11 cellular contexts compared by ENCODE assay signal in the genomic region with DNA sequence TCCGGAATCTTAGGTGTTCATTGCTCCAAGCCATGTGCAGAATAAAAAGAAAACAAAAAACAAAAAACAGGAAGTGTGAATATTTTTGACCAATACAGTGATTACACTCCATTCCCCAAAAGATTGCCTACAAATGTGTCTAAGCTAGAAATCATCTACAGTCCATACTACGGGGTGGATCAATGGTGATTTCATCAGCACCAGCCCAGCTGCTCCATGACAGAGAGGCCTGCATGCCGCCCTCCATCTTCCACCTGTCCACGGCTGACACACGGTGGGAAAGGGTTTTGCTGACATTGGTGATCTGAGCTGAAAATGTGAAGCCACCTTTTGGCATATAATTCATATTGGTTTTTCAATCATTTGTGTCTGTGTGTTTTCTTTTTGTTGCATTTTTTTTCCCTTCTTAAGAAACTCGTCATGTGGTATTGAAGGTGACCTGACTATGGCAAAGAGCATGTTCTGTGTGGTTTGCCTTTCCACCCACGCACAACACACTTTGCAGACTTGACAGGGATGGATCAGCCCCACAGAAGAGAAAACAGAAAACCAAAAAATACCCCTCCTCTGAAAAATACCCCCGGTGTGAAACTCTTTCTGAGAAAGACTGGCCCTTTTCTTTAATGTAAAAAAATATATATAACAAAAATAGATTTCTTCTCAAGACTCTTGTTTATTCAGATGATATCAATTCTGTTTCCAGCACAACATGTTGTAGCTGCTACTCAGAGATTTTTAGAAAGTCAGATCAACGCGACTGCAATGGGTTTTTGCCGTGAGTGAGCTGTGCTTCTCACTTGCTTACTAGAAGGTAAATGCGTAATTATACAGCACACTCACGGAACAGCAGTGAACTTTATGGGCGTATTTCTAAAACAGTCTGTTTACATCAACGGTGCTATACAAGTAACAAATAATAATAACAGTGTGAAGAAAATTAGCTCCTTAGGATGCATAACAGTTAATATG.
DNase-seq lines count a peak whose midpoint lies in the region; ATAC-seq, FAIRE-seq and TF ChIP-seq lines count a peak whose summit lies in the region.
"Had no signal": no experiment of that assay in that cellular context is flagged by ENCODE, and none has a peak within 500 bp of the region (broad histone marks: within the 10 kb centered on the region; RNA-seq: fewer than 3 reads in every experiment).

No MANE protein-coding gene starts in this region.

- H4K20me1 ChIP-seq in H1 (replicated peaks in 1 of 2; ENCODE audit: control insufficient read depth in 1 of 2, insufficient read depth in 2 of 2, low read length in 2 of 2), result no peaks in the 10 kb centered on the region

- H3K27me3 Mint-ChIP-seq in T-helper 17 cell, result no peaks in the 10 kb centered on the region
- no peaks in the 10 kb centered on the region for H3K27me3 Mint-ChIP-seq in activated T-cell treated with anti-CD3 and anti-CD28 coated beads, Interleukin-2, amount 50 U/mL, for 24 hours

- TF ChIP-seq POLR2A in H1 (IDR thresholded peaks at IDR 0.05; ENCODE audit: control extremely low read depth in 1 of 2, low read depth in 2 of 2, low read length in 2 of 2), result no peak

- peak overlapping the region; percentile 79 for H3K27ac Mint-ChIP-seq in T-helper 17 cell
- peak overlapping the region; percentile 94 for H3K27ac Mint-ChIP-seq in activated T-cell treated with anti-CD3 and anti-CD28 coated beads, Interleukin-2, amount 50 U/mL, for 24 hours
- H3K27ac Mint-ChIP-seq: memory B cell had no signal

- H3K9ac ChIP-seq in H1 (replicated peaks in 1 of 4; ENCODE audit: extremely low read depth in 1 of 4, low read depth in 3 of 4, low read length in 3 of 4), result no peak overlapping the region

- TF ChIP-seq CTCF in H1 (IDR thresholded peaks at IDR 0.05; ENCODE audit: control extremely low read depth in 1 of 3, insufficient read depth in 1 of 3, low read depth in 1 of 3, low read length in 3 of 3), result no peak

- no peak for FAIRE-seq in H1 (lab: Jason Lieb, UNC)
- FAIRE-seq: colon had no signal

- H4K5ac ChIP-seq in H1 (ENCODE audit: insufficient read length, low read depth, low read length), result no peak overlapping the region

- DNase-seq in T-helper 17 cell (no peak), H1 (ENCODE audit: low read depth in 1 of 2, low spot score in 2 of 2) (no peak), HPDE6-E6E7 (ENCODE audit: extremely low spot score) (no peak)
- DNase-seq in activated T-cell treated with anti-CD3 and anti-CD28 coated beads, Interleukin-2, amount 50 U/mL, for 24 hours, result peak; percentile 67
- DNase-seq in stimulated activated naive CD4-positive, alpha-beta T cell treated with Interleukin-2 at 50 U/mL for 16 hours (lab: John Stamatoyannopoulos, UW), result peak; percentile 59
- DNase-seq: MG63 had no signal

- no peaks in the 10 kb centered on the region for H3K36me3 ChIP-seq in H1 (ENCODE audit: control insufficient read depth in 2 of 4, insufficient read depth in 4 of 4, low read length in 3 of 4)
- H3K36me3 ChIP-seq: MG63, suprapubic skin had no signal

- POLR2A ChIA-PET in H1 (lab: Charles Lee; ENCODE audit: partially characterized antibody), result no interaction called here

- no peak overlapping the region for H3K14ac ChIP-seq in H1 (ENCODE audit: insufficient read length)

- H2BK20ac ChIP-seq in H1 (ENCODE audit: low read length), result peak overlapping the region; percentile 84; the same call in 1 of the 2 replicates

- H3K4ac ChIP-seq in H1 (replicated peaks; ENCODE audit: insufficient read length, low read depth, low read length), result no peak overlapping the region

- H3K27ac ChIP-seq in H1 (ENCODE audit: low read depth, low read length), result no peak overlapping the region
- H3K27ac ChIP-seq: suprapubic skin had no signal

- no peak overlapping the region for H3K56ac ChIP-seq in H1 (replicated peaks; ENCODE audit: insufficient read length, low read depth, low read length)

- 90% methylated on average over 15 of the region's 15 CpGs; no CpG with 5 or more reads in 1 of the 2 experiments for WGBS in H1 (ENCODE audit: extremely low coverage in 1 of 2, insufficient coverage in 1 of 2, insufficient read length in 1 of 2, insufficient replicate concordance in 2 of 2, low coverage in 1 of 2, low lambda C conversion rate in 2 of 2, missing lambda C conversion rate in 1 of 2), 2 experiments

- no peaks in the 10 kb centered on the region for H3K79me1 ChIP-seq in H1 (ENCODE audit: low read depth, low read length)

- peaks cover 24% of the 10 kb centered on the region for H3K4me1 Mint-ChIP-seq in T-helper 17 cell
- peaks cover 78% of the 10 kb centered on the region for H3K4me1 Mint-ChIP-seq in activated T-cell treated with anti-CD3 and anti-CD28 coated beads, Interleukin-2, amount 50 U/mL, for 24 hours (ENCODE audit: low read depth)
- H3K4me1 Mint-ChIP-seq: memory B cell had no signal

- no peaks in the 10 kb centered on the region for H3K79me2 ChIP-seq in H1 (ENCODE audit: control insufficient read depth in 1 of 2, insufficient read depth in 2 of 2, low read length in 2 of 2)

- TF ChIP-seq RAD21 in H1 (IDR thresholded peaks at IDR 0.05 in 1 of 2, conservative IDR thresholded peaks at IDR 0.05 in 1 of 2; ENCODE audit: low read depth in 2 of 2, low read length in 2 of 2), result no peak

- H3K4me1 ChIP-seq in H1 (replicated peaks in 1 of 4; ENCODE audit: control insufficient read depth in 3 of 4, insufficient read depth in 4 of 4, low read length in 3 of 4), result peaks cover 2 to 10% (median 7%) of the 10 kb centered on the region in 4 experiments; a peak in 6 of 7 replicates
- H3K4me1 ChIP-seq: suprapubic skin had no signal

- no peak overlapping the region for H3K23ac ChIP-seq in H1 (ENCODE audit: insufficient read length)

- ATAC-seq in T-helper 17 cell, result peak; percentile 69
- ATAC-seq in HG03045 (IDR thresholded peaks at IDR 0.05; ENCODE audit: unreplicated experiment), result no peak
- no peak for ATAC-seq in GM21381 (IDR thresholded peaks at IDR 0.05; ENCODE audit: unreplicated experiment)

- no peak overlapping the region for H3K18ac ChIP-seq in H1 (ENCODE audit: extremely low read depth, low read length)

- no peak overlapping the region; the same call in 1 of the 2 replicates for H2BK15ac ChIP-seq in H1 (ENCODE audit: low read length)

- H3K9me3 ChIP-seq in T-helper 17 cell (ENCODE audit: control insufficient read depth, low read length, poor library complexity, severe bottlenecking) (no peaks in the 10 kb centered on the region), H1 (ENCODE audit: insufficient read depth in 2 of 2, low read depth in 1 of 2, low read length in 1 of 2) (no peaks in the 10 kb centered on the region)
- H3K9me3 ChIP-seq: MG63, suprapubic skin had no signal

- no peak overlapping the region for H3K4me2 ChIP-seq in H1 (ENCODE audit: insufficient read depth in 1 of 2, low read depth in 2 of 2, low read length in 2 of 2)

- no peak overlapping the region for H4K91ac ChIP-seq in H1 (replicated peaks; ENCODE audit: insufficient read length, low read length)

- no peaks in the 10 kb centered on the region for H3K27me3 ChIP-seq in H1 (replicated peaks in 1 of 4; ENCODE audit: control insufficient read depth in 3 of 4, extremely low read depth in 1 of 4, insufficient read depth in 3 of 4, low read length in 3 of 4)
- H3K27me3 ChIP-seq: MG63 had no signal

- peak overlapping the region; percentile 25 for H3K4me3 Mint-ChIP-seq in T-helper 17 cell
- H3K4me3 Mint-ChIP-seq in activated T-cell treated with anti-CD3 and anti-CD28 coated beads, Interleukin-2, amount 50 U/mL, for 24 hours, result peak overlapping the region; percentile 55
- H3K4me3 Mint-ChIP-seq: memory B cell had no signal

- H3K9me3 Mint-ChIP-seq in activated T-cell treated with anti-CD3 and anti-CD28 coated beads, Interleukin-2, amount 50 U/mL, for 24 hours, result peaks cover 10% of the 10 kb centered on the region
- H3K9me3 Mint-ChIP-seq: memory B cell had no signal

- H2BK120ac ChIP-seq in H1 (replicated peaks; ENCODE audit: low read depth, low read length), result peak overlapping the region; percentile 48

- CTCF ChIA-PET in H1 (lab: Charles Lee; ENCODE audit: partially characterized antibody), result interaction anchor here (0.5 kb wide), 1 partner anchor 786 kb away, joined by 3 read pairs; no protein-coding TSS in a partner anchor

- no peak overlapping the region; the same call in 1 of the 2 replicates for H2AK5ac ChIP-seq in H1 (ENCODE audit: low read depth, low read length)

- no peaks in the 10 kb centered on the region for H3K23me2 ChIP-seq in H1 (ENCODE audit: low read depth, low read length)

- H2BK12ac ChIP-seq in H1 (ENCODE audit: low read depth, low read length), result no peak overlapping the region

- no peak overlapping the region for H4K8ac ChIP-seq in H1 (ENCODE audit: extremely low read depth, insufficient read depth, low read length)

- H2AFZ ChIP-seq in H1 (ENCODE audit: low read length), result no peak overlapping the region

- no peak overlapping the region for H3K4me3 ChIP-seq in H1 (ENCODE audit: extremely low read depth in 1 of 4, insufficient read depth in 2 of 4, low read depth in 3 of 4, low read length in 4 of 4)
- H3K4me3 ChIP-seq: MG63, suprapubic skin had no signal

- TF ChIP-seq EP300 in H1 (IDR thresholded peaks at IDR 0.05; ENCODE audit: borderline replicate concordance in 1 of 2, low read depth in 2 of 2, low read length in 2 of 2), result no peak

- H3K36me3 Mint-ChIP-seq in T-helper 17 cell (ENCODE audit: low read depth), result no peaks in the 10 kb centered on the region
- H3K36me3 Mint-ChIP-seq in activated T-cell treated with anti-CD3 and anti-CD28 coated beads, Interleukin-2, amount 50 U/mL, for 24 hours (ENCODE audit: low read depth), result peaks cover 30% of the 10 kb centered on the region
- H3K36me3 Mint-ChIP-seq: memory B cell had no signal

- no peak overlapping the region for H2BK5ac ChIP-seq in H1 (ENCODE audit: low read depth, low read length)

TF ChIP-seq in H1, 55 proteins besides CTCF, POLR2A, EP300 and RAD21:
- TF ChIP-seq SAP30 (IDR thresholded peaks at IDR 0.05; ENCODE audit: insufficient read depth, insufficient replicate concordance, low read length) (no peak), CBX5 (IDR thresholded peaks at IDR 0.05; ENCODE audit: low read depth, low read length) (no peak), BCL11A (IDR thresholded peaks at IDR 0.05; ENCODE audit: low read depth in 2 of 2, low read length in 2 of 2) (no peak), ASH2L (IDR thresholded peaks at IDR 0.05; ENCODE audit: low read length) (no peak), GABPA (IDR thresholded peaks at IDR 0.05; ENCODE audit: borderline replicate concordance, insufficient read depth, low read length) (no peak), POLR2AphosphoS5 (IDR thresholded peaks at IDR 0.05; ENCODE audit: low read depth, low read length) (no peak), SP1 (IDR thresholded peaks at IDR 0.05; ENCODE audit: low read depth, low read length) (no peak), HDAC6 (IDR thresholded peaks at IDR 0.05; ENCODE audit: low read depth, low read length) (no peak)

Comparison
In these comparisons a context has a peak if more than half of its experiments do, and no peak if none do; other contexts are left out.
1. DNase-seq: peak in activated T-cell treated with anti-CD3 and anti-CD28 coated beads, Interleukin-2, amount 50 U/mL, for 24 hours (single experiment) and stimulated activated naive CD4-positive, alpha-beta T cell treated with Interleukin-2 at 50 U/mL for 16 hours (single experiment); none in T-helper 17 cell (0 of 3), H1 (0 of 2) and HPDE6-E6E7 (single experiment).